ENCODE assay signal across 15 cellular contexts in genomic region chr15:55744026-55744655, GRCh38. TPM values are rescaled to one million over a fixed set of nuclear protein-coding genes. Genes with fewer than 3 reads are reported as not detected.
DNase-seq lines count a peak whose midpoint lies in the region; ATAC-seq, FAIRE-seq and TF ChIP-seq lines count a peak whose summit lies in the region.
"Had no signal": no experiment of that assay in that cellular context is flagged by ENCODE, and none has a peak within 500 bp of the region (broad histone marks: within the 10 kb centered on the region; RNA-seq: fewer than 3 reads in every experiment).

No MANE protein-coding gene starts in this region.

- H2BK15ac ChIP-seq in H9 (ENCODE audit: low read depth, low read length), result no peak overlapping the region

- TF ChIP-seq CTCF in H9 (conservative IDR thresholded peaks at IDR 0.05) (no peak), K562 (IDR thresholded peaks at IDR 0.05 in 2 of 3, conservative IDR thresholded peaks at IDR 0.05 in 1 of 3; ENCODE audit: insufficient read depth in 2 of 3, low read depth in 1 of 3, low read length in 3 of 3) (no peak), stomach (IDR thresholded peaks at IDR 0.05) (no peak), OCI-LY7 (conservative IDR thresholded peaks at IDR 0.05; ENCODE audit: low read length) (no peak)

- TF ChIP-seq POLR2A in K562 (conservative IDR thresholded peaks at IDR 0.05), result no peak
- TF ChIP-seq POLR2A in stomach (IDR thresholded peaks at IDR 0.05), result no peak

- H3K9me3 Mint-ChIP-seq in H9, result no peaks in the 10 kb centered on the region
- H3K9me3 Mint-ChIP-seq in naive thymus-derived CD4-positive, alpha-beta T cell, result no peaks in the 10 kb centered on the region

- no peak overlapping the region for H3T11ph ChIP-seq in H9 (ENCODE audit: low read length)

- no peak overlapping the region for H2BK120ac ChIP-seq in H9 (ENCODE audit: low read depth, low read length, poor library complexity, severe bottlenecking)

- H3K23ac ChIP-seq in H9 (ENCODE audit: insufficient read length, low read depth, low read length), result no peak overlapping the region

- intact Hi-C loops in K562 (cut with micrococcal nuclease) (no loop called here), stomach (cut with DNase I; ENCODE audit: low total_unique reads) (no loop called here), OCI-LY7 (cut with micrococcal nuclease; ENCODE audit: unreplicated experiment) (no loop called here)
- intact Hi-C loops in naive thymus-derived CD4-positive, alpha-beta T cell (cut with micrococcal nuclease), result loop anchor here in 1 of 2 donors (10.0 kb wide), 1 partner anchor 79 kb away; no protein-coding TSS in a partner anchor

- H3K9ac ChIP-seq in H9 (ENCODE audit: extremely low read depth, insufficient read length, low read length) (no peak overlapping the region), K562 (ENCODE audit: insufficient read depth in 1 of 2, low read depth in 2 of 2, low read length in 2 of 2) (no peak overlapping the region)

- TF ChIP-seq EP300 in K562 (IDR thresholded peaks at IDR 0.05; ENCODE audit: low read length) (no peak), stomach (IDR thresholded peaks at IDR 0.05) (no peak)

- no peak overlapping the region for H3K27ac Mint-ChIP-seq in H9
- no peak overlapping the region for H3K27ac Mint-ChIP-seq in naive thymus-derived CD4-positive, alpha-beta T cell

- H3K4me3 ChIP-seq in ACC112 (ENCODE audit: low read depth, low read length), result peak overlapping the region; percentile 91
- no peak overlapping the region for H3K4me3 ChIP-seq in K562
- no peak overlapping the region for H3K4me3 ChIP-seq in naive thymus-derived CD4-positive, alpha-beta T cell (ENCODE audit: low read length)
- peak overlapping the region in 1 of 4 donors; percentile 99 for H3K4me3 ChIP-seq in stomach
- no peak overlapping the region for H3K4me3 ChIP-seq in OCI-LY7 (ENCODE audit: low read depth, low read length, poor library complexity, severe bottlenecking)

- no peak overlapping the region for H2BK20ac ChIP-seq in H9 (ENCODE audit: low read depth, low read length, poor library complexity, severe bottlenecking)

- H3K79me2 ChIP-seq in ACC112 (ENCODE audit: control insufficient read depth, insufficient read depth, low read length, unreplicated experiment), result peaks cover 6% of the 10 kb centered on the region
- no peaks in the 10 kb centered on the region for H3K79me2 ChIP-seq in H9 (ENCODE audit: insufficient read depth, low read length)
- H3K79me2 ChIP-seq in K562 (ENCODE audit: control insufficient read depth, insufficient read depth, low read length), result no peaks in the 10 kb centered on the region
- H3K79me2 ChIP-seq in OCI-LY7 (ENCODE audit: insufficient read depth, low read depth, low read length), result no peaks in the 10 kb centered on the region

- H3K9me3 ChIP-seq in H9 (ENCODE audit: control insufficient read depth, low read depth, low read length) (no peaks in the 10 kb centered on the region), K562 (replicated peaks; ENCODE audit: control insufficient read depth, insufficient read depth, low read depth, low read length) (no peaks in the 10 kb centered on the region), stomach (no peaks in the 10 kb centered on the region), OCI-LY7 (ENCODE audit: low read length) (no peaks in the 10 kb centered on the region)
- H3K9me3 ChIP-seq in naive thymus-derived CD4-positive, alpha-beta T cell (ENCODE audit: control insufficient read depth in 2 of 3, low read length in 3 of 3), result no peaks in the 10 kb centered on the region
- H3K9me3 ChIP-seq: vagina had no signal

- no peak overlapping the region for H2BK5ac ChIP-seq in H9 (ENCODE audit: insufficient read length, low read length)

- ATAC-seq in K562, result no peak
- ATAC-seq in naive thymus-derived CD4-positive, alpha-beta T cell, result no peak
- ATAC-seq in GM18519 (IDR thresholded peaks at IDR 0.05; ENCODE audit: low FRiP score, unreplicated experiment), result no peak

- no peak overlapping the region for H4K5ac ChIP-seq in H9 (ENCODE audit: insufficient read length, low read depth, low read length)

- H3K4me1 ChIP-seq in ACC112 (ENCODE audit: control insufficient read depth, insufficient read depth, low read length, unreplicated experiment), result peaks cover 5% of the 10 kb centered on the region
- no peaks in the 10 kb centered on the region for H3K4me1 ChIP-seq in H9 (ENCODE audit: insufficient read depth, low read length)
- peaks cover 4 to 13% of the 10 kb centered on the region in 2 experiments; a peak in 3 of 5 replicates for H3K4me1 ChIP-seq in K562 (replicated peaks in 1 of 2; ENCODE audit: control insufficient read depth in 2 of 2, insufficient read depth in 2 of 2, low read length in 2 of 2)
- H3K4me1 ChIP-seq in naive thymus-derived CD4-positive, alpha-beta T cell (ENCODE audit: control insufficient read depth in 2 of 2, insufficient read depth in 2 of 2, low read length in 2 of 2), result peaks cover 0 to 7% of the 10 kb centered on the region in 2 donors
- H3K4me1 ChIP-seq in stomach, result peaks cover 0 to 35% (median 31%) of the 10 kb centered on the region in 4 donors
- H3K4me1 ChIP-seq in OCI-LY7 (ENCODE audit: insufficient read depth, low read length, poor library complexity, severe bottlenecking), result no peaks in the 10 kb centered on the region

- H3K14ac ChIP-seq in H9 (ENCODE audit: insufficient read depth, low read length), result no peak overlapping the region

- WGBS in H9 (ENCODE audit: extremely low coverage, insufficient read length, low lambda C conversion rate), result no CpG with 5 or more reads among the region's 16 CpGs
- WGBS in K562 (ENCODE audit: insufficient coverage, low coverage, missing lambda C conversion rate), result 11% methylated on average over 16 of the region's 16 CpGs
- 33 to 59% (median 49%) methylated on average over 16 of the region's 16 CpGs for WGBS in stomach, 5 donors

- H3K36me3 ChIP-seq in ACC112 (ENCODE audit: insufficient read depth, low read length) (no peaks in the 10 kb centered on the region), K562 (ENCODE audit: control insufficient read depth, insufficient read depth, low read length) (no peaks in the 10 kb centered on the region), stomach (no peaks in the 10 kb centered on the region), OCI-LY7 (ENCODE audit: insufficient read depth, low read length) (no peaks in the 10 kb centered on the region)
- H3K36me3 ChIP-seq in naive thymus-derived CD4-positive, alpha-beta T cell (ENCODE audit: control insufficient read depth in 2 of 3, insufficient read depth in 3 of 3, low read length in 3 of 3), result no peaks in the 10 kb centered on the region
- H3K36me3 ChIP-seq: vagina had no signal

- no peak overlapping the region for H2BK12ac ChIP-seq in H9 (ENCODE audit: insufficient read length, low read depth, low read length)

- H2AFZ ChIP-seq in ACC112 (ENCODE audit: low read length, unreplicated experiment), result peak overlapping the region; percentile 81
- H2AFZ ChIP-seq in H9 (ENCODE audit: low read length), result no peak overlapping the region
- H2AFZ ChIP-seq in K562 (ENCODE audit: low read depth, low read length), result no peak overlapping the region
- no peak overlapping the region for H2AFZ ChIP-seq in OCI-LY7 (ENCODE audit: low read length)

- in situ Hi-C loops in K562 (cut with MboI), result no loop called here

- peaks cover 7% of the 10 kb centered on the region; the same call in 1 of the 2 replicates for H3K27me3 ChIP-seq in ACC112 (ENCODE audit: insufficient read depth, low read length)
- peaks cover 55% of the 10 kb centered on the region for H3K27me3 ChIP-seq in H9 (ENCODE audit: insufficient read depth, low read length)
- H3K27me3 ChIP-seq in K562 (ENCODE audit: control insufficient read depth in 2 of 2, insufficient read depth in 2 of 2, low read length in 2 of 2), result peaks cover 33 to 42% of the 10 kb centered on the region in 2 experiments
- peaks cover 8 to 14% of the 10 kb centered on the region in 2 donors for H3K27me3 ChIP-seq in naive thymus-derived CD4-positive, alpha-beta T cell (ENCODE audit: control insufficient read depth in 2 of 2, insufficient read depth in 2 of 2, low read length in 2 of 2)
- H3K27me3 ChIP-seq in stomach, result peaks cover 0 to 36% (median 15%) of the 10 kb centered on the region in 3 donors
- H3K27me3 ChIP-seq: vagina had no signal

- no peak overlapping the region for H3K27ac ChIP-seq in ACC112 (ENCODE audit: low read depth, low read length)
- H3K27ac ChIP-seq in H9 (ENCODE audit: insufficient read length, low read depth, low read length), result no peak overlapping the region
- H3K27ac ChIP-seq in K562 (ENCODE audit: extremely low read depth, low read depth, low read length), result no peak overlapping the region
- H3K27ac ChIP-seq in naive thymus-derived CD4-positive, alpha-beta T cell (ENCODE audit: low read depth, low read length), result no peak overlapping the region
- H3K27ac ChIP-seq in stomach, result no peak overlapping the region
- no peak overlapping the region for H3K27ac ChIP-seq in OCI-LY7 (ENCODE audit: low read depth, low read length, poor library complexity, severe bottlenecking)

- no peaks in the 10 kb centered on the region for H3K36me3 Mint-ChIP-seq in H9 (ENCODE audit: insufficient read depth in 1 of 3, low read depth in 3 of 3)
- no peaks in the 10 kb centered on the region for H3K36me3 Mint-ChIP-seq in naive thymus-derived CD4-positive, alpha-beta T cell

- DNase-seq in H9 (no peak), K562 (ENCODE audit: extremely low read depth in 1 of 4, low spot score in 3 of 4) (no peak), stomach (no peak), OCI-LY7 (ENCODE audit: low spot score) (no peak)
- no peak for DNase-seq in naive thymus-derived CD4-positive, alpha-beta T cell
- DNase-seq in stimulated activated naive CD4-positive, alpha-beta T cell (lab: John Stamatoyannopoulos, UW), result no peak
- DNase-seq: activated CD4-positive, CD25-positive, alpha-beta regulatory T cell; amniotic stem cell; erythroblast; kidney; NCI-H187 treated with DMSO at 0.1 percent for 48 hours had no signal

- no peaks in the 10 kb centered on the region for H3K9me1 ChIP-seq in K562 (ENCODE audit: control insufficient read depth, insufficient read depth, low read length)

- H3K9me2 ChIP-seq in OCI-LY7 (ENCODE audit: insufficient read depth, low read length), result no peaks in the 10 kb centered on the region

- no peak for FAIRE-seq in K562 (lab: Jason Lieb, UNC)
- FAIRE-seq: GM12892, kidney had no signal

- no peak overlapping the region for H4K91ac ChIP-seq in H9 (ENCODE audit: insufficient read length, low read depth, low read length)

- H3K18ac ChIP-seq in H9 (ENCODE audit: insufficient read length, low read depth, low read length), result no peak overlapping the region

- TF ChIP-seq RAD21 in K562 (CRISPR knock-in tag; conservative IDR thresholded peaks at IDR 0.05 in 1 of 2, IDR thresholded peaks at IDR 0.05 in 1 of 2), result no peak

- peak overlapping the region; percentile 69 to 84; a peak in 4 of 5 replicates for H3K4me3 Mint-ChIP-seq in H9
- H3K4me3 Mint-ChIP-seq in naive thymus-derived CD4-positive, alpha-beta T cell, result peak overlapping the region in 8 of 10 donors; percentile 22 to 74 (median 58)

- peaks cover 4 to 7% of the 10 kb centered on the region in 2 experiments for H3K4me1 Mint-ChIP-seq in H9
- H3K4me1 Mint-ChIP-seq in naive thymus-derived CD4-positive, alpha-beta T cell, result peaks cover 0 to 5% (median 5%) of the 10 kb centered on the region in 7 donors

- H4K20me1 ChIP-seq in H9 (ENCODE audit: control insufficient read depth, insufficient read depth, insufficient read length), result no peaks in the 10 kb centered on the region
- H4K20me1 ChIP-seq in K562 (replicated peaks; ENCODE audit: control insufficient read depth, insufficient read depth, low read length), result no peaks in the 10 kb centered on the region
- no peaks in the 10 kb centered on the region for H4K20me1 ChIP-seq in OCI-LY7 (ENCODE audit: insufficient read depth, low read length)

- peaks cover 12% of the 10 kb centered on the region for H3K23me2 ChIP-seq in H9 (ENCODE audit: insufficient read length, low read depth, low read length, poor library complexity, severe bottlenecking)

- no peak overlapping the region for H3K56ac ChIP-seq in H9 (ENCODE audit: insufficient read length, low read depth, low read length)

- no peak overlapping the region for H3K4ac ChIP-seq in H9 (ENCODE audit: low read depth, low read length)

- CTCF ChIA-PET in K562 (lab: Yijun Ruan, JAX; ENCODE audit: low intra/inter-chr PET ratio) (no interaction called here), OCI-LY7 (lab: Charles Lee; ENCODE audit: unreplicated experiment) (no interaction called here)
- CTCF ChIA-PET in naive thymus-derived CD4-positive, alpha-beta T cell (lab: Charles Lee), result no interaction called here

- no peaks in the 10 kb centered on the region for H3K79me1 ChIP-seq in H9 (ENCODE audit: insufficient read depth, low read depth, low read length, poor library complexity, severe bottlenecking)

- POLR2A ChIA-PET in K562 (lab: Yijun Ruan, JAX), result interaction anchor here (0.6 to 1.4 kb wide), 2 partner anchors 10 to 109 kb away, joined by 3 read pairs; no protein-coding TSS in a partner anchor
- POLR2A ChIA-PET in naive thymus-derived CD4-positive, alpha-beta T cell (lab: Charles Lee), result no interaction called here
- POLR2A ChIA-PET in OCI-LY7 (lab: Charles Lee), result interaction anchor here (1.0 kb wide), 1 partner anchor 13 kb away, joined by 3 read pairs; no protein-coding TSS in a partner anchor

- BruUV-seq in K562 (replicated peaks; lab: Mats Ljungman, UMichigan) (no TSS peak), OCI-LY7 (replicated peaks; lab: Mats Ljungman, UMichigan) (no TSS peak)

- no peak overlapping the region for H4K8ac ChIP-seq in H9 (replicated peaks; ENCODE audit: insufficient read length, low read depth, low read length)

- H2AK5ac ChIP-seq in H9 (ENCODE audit: insufficient read length, low read length), result no peak overlapping the region

- H3K4me2 ChIP-seq in H9 (ENCODE audit: insufficient read depth, insufficient read length, low read length) (no peak overlapping the region), K562 (ENCODE audit: insufficient read depth, low read length) (no peak overlapping the region), OCI-LY7 (ENCODE audit: low read length) (no peak overlapping the region)

- H3K27me3 Mint-ChIP-seq in H9 (ENCODE audit: low read depth), result peaks cover 64% of the 10 kb centered on the region
- peaks cover 31 to 44% (median 34%) of the 10 kb centered on the region in 5 donors for H3K27me3 Mint-ChIP-seq in naive thymus-derived CD4-positive, alpha-beta T cell

RNA-seq across cellular contexts. Expression of gene PRTG, which starts 1.2 kb away (rescaled TPM):
- total RNA-seq in H9 (2021) (4.4 and 5.7 TPM in 2 replicates), K562 (2014; rRNA removed) (0.05 and 0.08 TPM in 2 replicates), K562 (2014; rRNA removed; fragmentation: Illumina TruSeq; extraction: Trizol) (0.03 and 0.07 TPM in 2 replicates), K562 (2015; rRNA removed; fragmentation: Illumina TruSeq; extraction: Trizol) (under 0.01 TPM in 2 replicates), K562 (2021) (0.09 and 0.18 TPM in 2 replicates), stomach (10 to 100 TPM in 1 of 5 donors, under 1 TPM in 3, not detected in 1; under 0.01 to 12.3 (median 0.81) TPM), OCI-LY7 (2022) (0.15 TPM in 1 of 2 replicates, not detected in the other)
- total RNA-seq in K562 (2011; cell fraction: chromatin; rRNA removed; ENCODE audit: low replicate concordance), result 0.09 and 0.19 TPM in 2 replicates
- under 0.01 and 0.13 TPM in 2 replicates for total RNA-seq in K562 (2011; cell fraction: nucleolus; rRNA removed)
- total RNA-seq in K562 (2011; cell fraction: nucleoplasm; rRNA removed), result 0.08 and 0.51 TPM in 2 replicates
- polyA plus RNA-seq in K562 (2011; rRNA removed) (0.09 and 0.14 TPM in 2 replicates), K562 (2014; fragmentation: Illumina TruSeq; extraction: Trizol) (0.03 and 0.07 TPM in 2 replicates), K562 (2014; fragmentation: Nextera tagmentation; extraction: Ambion mirVana) (under 1 TPM in 1 of 2 experiments, not detected in 1; 0.03 TPM), K562 (2014; rRNA removed) (0.01 TPM in 2 replicates), stomach (under 1 TPM in 2 of 3 donors, not detected in 1; under 0.01 to 0.53 TPM)
- 0.03 and 0.04 TPM in 2 replicates for polyA plus RNA-seq in K562 (2011; cell fraction: cytosol; rRNA removed)
- polyA plus RNA-seq in K562 (2011; cell fraction: nucleus; rRNA removed), result 0.07 and 0.10 TPM in 2 replicates
- 0.01 and 0.06 TPM in 2 replicates for polyA plus RNA-seq in K562 (2012)
- polyA minus RNA-seq in K562 (2011; rRNA and poly(A)+ RNA removed), result 0.11 and 0.12 TPM in 2 replicates
- polyA minus RNA-seq in K562 (2011; cell fraction: cytosol; rRNA and poly(A)+ RNA removed), result not detected in 2 replicates
- polyA minus RNA-seq in K562 (2011; cell fraction: nucleus; rRNA and poly(A)+ RNA removed), result under 0.01 TPM in 1 of 2 replicates, not detected in the other
- not detected for total RNA-seq in naive thymus-derived CD4-positive, alpha-beta T cell
- not detected for polyA plus RNA-seq in naive thymus-derived CD4-positive, alpha-beta T cell
- total RNA-seq in OCI-LY7 (2014; rRNA removed; shearing (Covaris generic)), result not detected in 2 replicates
